In the genomic region with DNA sequence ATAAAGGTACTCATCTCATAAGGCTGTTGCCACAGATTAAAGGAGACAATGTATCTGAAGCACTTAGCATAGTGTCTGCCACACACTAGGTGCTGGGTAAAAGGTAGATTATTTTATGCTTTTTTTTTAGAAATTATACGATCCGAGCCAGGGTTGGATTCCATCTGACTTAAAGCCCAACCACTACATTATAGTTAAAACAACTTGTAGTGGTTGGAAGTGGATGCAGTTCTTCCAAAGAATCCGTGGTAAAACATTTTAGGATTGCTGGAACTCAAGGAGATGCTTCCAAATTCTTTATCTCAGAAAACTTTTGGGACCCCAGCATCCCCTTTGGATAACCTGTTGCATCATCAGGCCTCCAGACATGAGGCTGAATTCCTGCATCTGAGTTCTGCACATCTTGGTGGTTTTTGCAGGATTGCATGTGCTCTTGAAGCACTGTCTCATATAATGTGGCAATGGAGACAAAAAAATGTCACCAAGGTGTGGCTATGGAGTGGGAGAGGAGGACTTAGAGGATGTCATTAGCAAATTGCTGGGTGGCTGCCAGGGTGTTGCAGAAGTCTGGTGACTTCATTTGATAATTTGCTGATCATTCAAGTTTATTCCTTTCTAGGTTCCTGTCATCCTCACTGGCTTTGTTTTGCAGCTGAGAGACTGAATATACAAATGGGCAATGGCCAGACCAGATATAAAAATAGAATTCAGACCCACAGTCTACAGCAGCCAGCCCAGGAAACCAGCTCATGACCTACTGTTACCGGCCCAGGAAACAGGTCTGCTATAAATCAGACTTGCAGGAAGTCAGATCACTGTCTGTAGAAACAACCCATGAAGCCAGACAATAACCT, we compare ENCODE assay signal across 9 cellular contexts.
A peak's percentile ranks its signal among the peaks of the same experiment; 100 is the strongest.
DNase-seq lines count a peak whose midpoint lies in the region; ATAC-seq and TF ChIP-seq lines count a peak whose summit lies in the region.
"Had no signal": no experiment of that assay in that cellular context is flagged by ENCODE, and none has a peak within 500 bp of the region (broad histone marks: within the 10 kb centered on the region; RNA-seq: fewer than 3 reads in every experiment).

No MANE protein-coding gene starts in this region.

- peak; percentile 43 for ATAC-seq in activated naive CD8-positive, alpha-beta T cell treated with anti-CD3 and anti-CD28 coated beads, Interleukin-2, amount 10 ng/mL, durations not matched to agents 7 days and 5 days (ENCODE audit: low read depth)
- ATAC-seq in HG03378 (IDR thresholded peaks at IDR 0.05; ENCODE audit: unreplicated experiment) (peak; percentile 58), SK-N-SH treated with all-trans-retinoic acid at 6 μM for 48 hours (peak; percentile 28; the same call in 1 of the 3 replicates), upper lobe of right lung (peak; percentile 52), GM18519 (IDR thresholded peaks at IDR 0.05; ENCODE audit: low FRiP score, unreplicated experiment) (no peak), GM19395 (IDR thresholded peaks at IDR 0.05; ENCODE audit: unreplicated experiment) (no peak)

- no peak overlapping the region for H3K27ac ChIP-seq in upper lobe of right lung
- H3K27ac ChIP-seq in prostate gland: no peak overlapping the region

- H3K4me3 ChIP-seq in upper lobe of right lung: no peak overlapping the region
- H3K4me3 ChIP-seq in prostate gland: no peak overlapping the region

- no peak for DNase-seq in activated naive CD8-positive, alpha-beta T cell treated with anti-CD3 and anti-CD28 coated beads, Interleukin-2, amount 10 ng/mL, durations not matched to agents 7 days and 5 days
- DNase-seq in activated naive CD8-positive, alpha-beta T cell treated with anti-CD3 and anti-CD28 coated beads for 36 hours: no peak
- DNase-seq in upper lobe of right lung: no peak
- no peak for DNase-seq in prostate gland (ENCODE audit: low spot score)
- DNase-seq: activated B cell treated with CpG ODN at 0.5 μM for 24 hours had no signal

- no peak overlapping the region for H3K27ac Mint-ChIP-seq in activated naive CD8-positive, alpha-beta T cell treated with anti-CD3 and anti-CD28 coated beads, Interleukin-2, amount 10 ng/mL, durations not matched to agents 7 days and 5 days
- no peak overlapping the region for H3K27ac Mint-ChIP-seq in activated naive CD8-positive, alpha-beta T cell treated with anti-CD3 and anti-CD28 coated beads for 36 hours
- H3K27ac Mint-ChIP-seq: activated B cell treated with CpG ODN at 0.5 μM for 24 hours had no signal

- peaks cover 10% of the 10 kb centered on the region for H3K27me3 Mint-ChIP-seq in activated naive CD8-positive, alpha-beta T cell treated with anti-CD3 and anti-CD28 coated beads, Interleukin-2, amount 10 ng/mL, durations not matched to agents 7 days and 5 days
- no peaks in the 10 kb centered on the region for H3K27me3 Mint-ChIP-seq in activated naive CD8-positive, alpha-beta T cell treated with anti-CD3 and anti-CD28 coated beads for 36 hours

- peaks cover 23% of the 10 kb centered on the region for H3K4me1 Mint-ChIP-seq in activated naive CD8-positive, alpha-beta T cell treated with anti-CD3 and anti-CD28 coated beads, Interleukin-2, amount 10 ng/mL, durations not matched to agents 7 days and 5 days
- peaks cover 19% of the 10 kb centered on the region for H3K4me1 Mint-ChIP-seq in activated naive CD8-positive, alpha-beta T cell treated with anti-CD3 and anti-CD28 coated beads for 36 hours

- no peaks in the 10 kb centered on the region for H3K36me3 ChIP-seq in upper lobe of right lung
- no peaks in the 10 kb centered on the region for H3K36me3 ChIP-seq in prostate gland

- no peak overlapping the region for H3K4me3 Mint-ChIP-seq in activated naive CD8-positive, alpha-beta T cell treated with anti-CD3 and anti-CD28 coated beads, Interleukin-2, amount 10 ng/mL, durations not matched to agents 7 days and 5 days
- H3K4me3 Mint-ChIP-seq in activated naive CD8-positive, alpha-beta T cell treated with anti-CD3 and anti-CD28 coated beads for 36 hours: no peak overlapping the region
- H3K4me3 Mint-ChIP-seq: activated B cell treated with CpG ODN at 0.5 μM for 24 hours had no signal

- H3K36me3 Mint-ChIP-seq in activated naive CD8-positive, alpha-beta T cell treated with anti-CD3 and anti-CD28 coated beads, Interleukin-2, amount 10 ng/mL, durations not matched to agents 7 days and 5 days: peaks cover 18% of the 10 kb centered on the region
- H3K36me3 Mint-ChIP-seq in activated naive CD8-positive, alpha-beta T cell treated with anti-CD3 and anti-CD28 coated beads for 36 hours: no peaks in the 10 kb centered on the region

- H3K9me3 Mint-ChIP-seq in activated naive CD8-positive, alpha-beta T cell treated with anti-CD3 and anti-CD28 coated beads, Interleukin-2, amount 10 ng/mL, durations not matched to agents 7 days and 5 days: peaks cover 13% of the 10 kb centered on the region
- no peaks in the 10 kb centered on the region for H3K9me3 Mint-ChIP-seq in activated naive CD8-positive, alpha-beta T cell treated with anti-CD3 and anti-CD28 coated beads for 36 hours

- H3K4me1 ChIP-seq in upper lobe of right lung: peaks cover 5% of the 10 kb centered on the region
- H3K4me1 ChIP-seq in prostate gland (replicated peaks): no peaks in the 10 kb centered on the region

- intact Hi-C loops in upper lobe of right lung (cut with DNase I) (no loop called here), prostate gland (cut with DNase I) (no loop called here)

- H3K27me3 ChIP-seq in upper lobe of right lung (no peaks in the 10 kb centered on the region), prostate gland (replicated peaks; ENCODE audit: insufficient read depth) (no peaks in the 10 kb centered on the region)

- 25% methylated on average over 4 of the region's 4 CpGs for WGBS in prostate gland

- POLR2A ChIA-PET in activated naive CD8-positive, alpha-beta T cell treated with anti-CD3 and anti-CD28 coated beads, Interleukin-2, amount 10 ng/mL, durations not matched to agents 7 days and 5 days (lab: Charles Lee): interaction anchor here (0.9 to 1.4 kb wide), 2 partner anchors 10 to 27 kb away, joined by 3 to 4 read pairs; no protein-coding TSS in a partner anchor

- no peaks in the 10 kb centered on the region for H3K9me3 ChIP-seq in upper lobe of right lung
- H3K9me3 ChIP-seq in prostate gland: no peaks in the 10 kb centered on the region

- TF ChIP-seq CTCF in upper lobe of right lung (IDR thresholded peaks at IDR 0.05): no peak
- no peak for TF ChIP-seq CTCF in prostate gland (IDR thresholded peaks at IDR 0.05)

- TF ChIP-seq POLR2A in prostate gland (IDR thresholded peaks at IDR 0.05): no peak

TF ChIP-seq in SK-N-SH treated with all-trans-retinoic acid at 6 μM for 48 hours, 23 proteins besides CTCF, POLR2A, EP300 and RAD21 (continues in another document):
- TF ChIP-seq OSR1 (CRISPR knock-in tag; IDR thresholded peaks at IDR 0.05): no peak
- TF ChIP-seq SNAI2 (CRISPR knock-in tag; IDR thresholded peaks at IDR 0.05): no peak
- no peak for TF ChIP-seq CSDC2 (CRISPR knock-in tag; IDR thresholded peaks at IDR 0.05)
- TF ChIP-seq TOX (CRISPR knock-in tag; IDR thresholded peaks at IDR 0.05; ENCODE audit: borderline replicate concordance): no peak
- no peak for TF ChIP-seq POU6F1 (CRISPR knock-in tag; IDR thresholded peaks at IDR 0.05; ENCODE audit: borderline replicate concordance, low read depth)
- TF ChIP-seq, protein P1, sequence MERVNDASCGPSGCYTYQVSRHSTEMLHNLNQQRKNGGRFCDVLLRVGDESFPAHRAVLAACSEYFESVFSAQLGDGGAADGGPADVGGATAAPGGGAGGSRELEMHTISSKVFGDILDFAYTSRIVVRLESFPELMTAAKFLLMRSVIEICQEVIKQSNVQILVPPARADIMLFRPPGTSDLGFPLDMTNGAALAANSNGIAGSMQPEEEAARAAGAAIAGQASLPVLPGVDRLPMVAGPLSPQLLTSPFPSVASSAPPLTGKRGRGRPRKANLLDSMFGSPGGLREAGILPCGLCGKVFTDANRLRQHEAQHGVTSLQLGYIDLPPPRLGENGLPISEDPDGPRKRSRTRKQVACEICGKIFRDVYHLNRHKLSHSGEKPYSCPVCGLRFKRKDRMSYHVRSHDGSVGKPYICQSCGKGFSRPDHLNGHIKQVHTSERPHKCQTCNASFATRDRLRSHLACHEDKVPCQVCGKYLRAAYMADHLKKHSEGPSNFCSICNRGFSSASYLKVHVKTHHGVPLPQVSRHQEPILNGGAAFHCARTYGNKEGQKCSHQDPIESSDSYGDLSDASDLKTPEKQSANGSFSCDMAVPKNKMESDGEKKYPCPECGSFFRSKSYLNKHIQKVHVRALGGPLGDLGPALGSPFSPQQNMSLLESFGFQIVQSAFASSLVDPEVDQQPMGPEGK (CRISPR knock-in tag; IDR thresholded peaks at IDR 0.05; ENCODE audit: borderline replicate concordance): no peak
- no peak for TF ChIP-seq ZNF8 (CRISPR knock-in tag; IDR thresholded peaks at IDR 0.05)
- TF ChIP-seq ARNTL (CRISPR knock-in tag; IDR thresholded peaks at IDR 0.05; ENCODE audit: borderline replicate concordance, low read depth): no peak
- no peak for TF ChIP-seq ZFP3 (CRISPR knock-in tag; IDR thresholded peaks at IDR 0.05)
- TF ChIP-seq TCF4 (CRISPR knock-in tag; IDR thresholded peaks at IDR 0.05; ENCODE audit: borderline replicate concordance): no peak
- no peak for TF ChIP-seq BACH2 (CRISPR knock-in tag; IDR thresholded peaks at IDR 0.05; ENCODE audit: borderline replicate concordance)
- TF ChIP-seq ZFP30 (CRISPR knock-in tag; IDR thresholded peaks at IDR 0.05): no peak
- no peak for TF ChIP-seq PPARA (CRISPR knock-in tag; IDR thresholded peaks at IDR 0.05; ENCODE audit: borderline replicate concordance)
- no peak for TF ChIP-seq ESRRG (CRISPR knock-in tag; IDR thresholded peaks at IDR 0.05)
- no peak for TF ChIP-seq ZNF565 (CRISPR knock-in tag; conservative IDR thresholded peaks at IDR 0.05; ENCODE audit: low read depth)
- no peak for TF ChIP-seq GLIS3 (CRISPR knock-in tag; IDR thresholded peaks at IDR 0.05)
- no peak for TF ChIP-seq RARB (CRISPR knock-in tag; IDR thresholded peaks at IDR 0.05)

Comparison
In these comparisons a context has a peak if more than half of its experiments do, and no peak if none do; other contexts are left out.
1. ATAC-seq: peak in activated naive CD8-positive, alpha-beta T cell treated with anti-CD3 and anti-CD28 coated beads, Interleukin-2, amount 10 ng/mL, durations not matched to agents 7 days and 5 days (single experiment), HG03378 (single experiment), SK-N-SH treated with all-trans-retinoic acid at 6 μM for 48 hours (single experiment) and upper lobe of right lung (single experiment); none in GM18519 (single experiment) and GM19395 (single experiment).